9 cellular contexts compared by ENCODE assay signal in the genomic region with DNA sequence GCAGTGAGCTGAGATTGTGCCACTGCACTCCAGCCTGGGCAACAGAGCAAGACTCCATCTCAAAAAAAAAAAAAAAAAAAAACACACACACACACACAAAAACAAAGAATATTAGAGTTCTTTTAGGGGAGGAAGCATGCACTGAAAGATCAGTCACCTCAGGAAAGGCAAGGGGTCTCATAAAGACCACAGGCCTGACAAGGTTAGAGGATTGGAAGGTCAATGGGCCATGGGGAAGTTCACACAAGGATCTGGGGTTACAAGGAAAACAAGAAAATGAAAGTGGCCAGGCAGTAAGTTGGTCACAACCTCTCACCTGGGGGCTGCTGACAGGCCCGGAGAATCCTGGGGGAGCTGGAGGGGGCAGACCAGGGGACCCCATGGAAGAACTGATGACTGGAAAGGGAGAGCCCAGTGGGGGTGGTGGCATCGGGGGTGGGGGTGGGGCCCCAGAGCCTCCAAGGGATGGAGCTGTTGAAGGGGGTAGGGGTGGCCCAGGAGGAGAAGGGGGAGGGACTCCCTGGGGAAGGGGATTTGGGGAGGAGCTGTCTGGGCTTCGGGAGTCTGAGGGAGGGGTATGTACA. TPM values are rescaled to one million over a fixed set of nuclear protein-coding genes. Genes with fewer than 3 reads are reported as not detected.
A peak's percentile ranks its signal among the peaks of the same experiment; 100 is the strongest.
DNase-seq lines count a peak whose midpoint lies in the region; TF ChIP-seq lines count a peak whose summit lies in the region.
"Had no signal": no experiment of that assay in that cellular context is flagged by ENCODE, and none has a peak within 500 bp of the region (broad histone marks: within the 10 kb centered on the region; RNA-seq: fewer than 3 reads in every experiment).

No MANE protein-coding gene starts in this region.

- peak overlapping the region in 9 of 11 experiments; percentile 95 to 100 (median 97); a peak in 13 of 22 replicates for H3K27ac ChIP-seq in BLaER1 treated with 17β-estradiol and CSF1 and Interleukin-3, amounts not matched to agents 10 nM and 100 nM
- H3K27ac ChIP-seq in coronary artery (peak overlapping the region; percentile 94 to 97), neural cell (ENCODE audit: low read length) (no peak overlapping the region)

- peaks cover 31 to 58% (median 49%) of the 10 kb centered on the region in 10 experiments for H3K4me1 ChIP-seq in BLaER1 treated with 17β-estradiol and CSF1 and Interleukin-3, amounts not matched to agents 10 nM and 100 nM
- peaks cover 51% of the 10 kb centered on the region for H3K4me1 ChIP-seq in Loucy (ENCODE audit: insufficient read depth, low read length, poor library complexity, severe bottlenecking)

- TF ChIP-seq RAD21 in neural cell (conservative IDR thresholded peaks at IDR 0.05), result no peak

- H3F3A ChIP-seq in Loucy (ENCODE audit: low read depth) (0 out of 2 replicates have a peak, but pooled peaks cover 5% of the 10 kb centered on the region), neural cell (ENCODE audit: insufficient read depth, low read length, poor library complexity, severe bottlenecking) (no peaks in the 10 kb centered on the region)

- DNase-seq in coronary artery (ENCODE audit: low spot score), result peak; percentile 75
- DNase-seq in NCI-H187 treated with DMSO at 0.1 percent for 48 hours (lab: John Stamatoyannopoulos, UW), result no peak
- no peak for DNase-seq in NCI-H774 (lab: John Stamatoyannopoulos, UW)
- no peak for DNase-seq in NCI-H1930 (lab: John Stamatoyannopoulos, UW)
- no peak for DNase-seq in activated effector memory CD4-positive, alpha-beta T cell treated with anti-CD3 and anti-CD28 coated beads, Interleukin-2, amount 50 U/mL, for 16 hours
- DNase-seq: activated CD8-positive, alpha-beta memory T cell treated with anti-CD3 and anti-CD28 coated beads, Interleukin-2, amount 50 U/mL, for 48 hours had no signal

- no peaks in the 10 kb centered on the region for H3K9me3 ChIP-seq in BLaER1 treated with 17β-estradiol and CSF1 and Interleukin-3, amounts not matched to agents 10 nM and 100 nM (replicated peaks in 1 of 11)
- H3K9me3 ChIP-seq in Loucy (ENCODE audit: insufficient read depth, low read depth, low read length) (no peaks in the 10 kb centered on the region), neural cell (ENCODE audit: low read length) (no peaks in the 10 kb centered on the region)

- no peak for TF ChIP-seq EP300 in neural cell (conservative IDR thresholded peaks at IDR 0.05; ENCODE audit: poor library complexity, severe bottlenecking)

- TF ChIP-seq CTCF in Loucy (conservative IDR thresholded peaks at IDR 0.05; ENCODE audit: low read length) (no peak), coronary artery (IDR thresholded peaks at IDR 0.05) (no peak), neural cell (IDR thresholded peaks at IDR 0.05; ENCODE audit: poor library complexity, severe bottlenecking) (no peak)

- peaks cover 14 to 62% (median 35%) of the 10 kb centered on the region in 11 experiments; a peak in 18 of 22 replicates for H4K20me1 ChIP-seq in BLaER1 treated with 17β-estradiol and CSF1 and Interleukin-3, amounts not matched to agents 10 nM and 100 nM
- H4K20me1 ChIP-seq in Loucy (ENCODE audit: insufficient read depth, low read length, poor library complexity, severe bottlenecking) (peaks cover 60% of the 10 kb centered on the region), neural cell (ENCODE audit: insufficient read depth) (no peaks in the 10 kb centered on the region)

- peaks cover 54 to 65% (median 58%) of the 10 kb centered on the region in 11 experiments for H3K36me3 ChIP-seq in BLaER1 treated with 17β-estradiol and CSF1 and Interleukin-3, amounts not matched to agents 10 nM and 100 nM
- H3K36me3 ChIP-seq in Loucy (ENCODE audit: insufficient read depth, low read length) (peaks cover 45% of the 10 kb centered on the region; the same call in 1 of the 2 replicates), neural cell (ENCODE audit: insufficient read depth, low read length) (peaks cover 14% of the 10 kb centered on the region)

- peak overlapping the region; percentile 80 to 99 (median 98) for H3K4me2 ChIP-seq in BLaER1 treated with 17β-estradiol and CSF1 and Interleukin-3, amounts not matched to agents 10 nM and 100 nM
- H3K4me2 ChIP-seq in Loucy (ENCODE audit: low read depth, low read length, poor library complexity, severe bottlenecking) (peak overlapping the region; percentile 99), neural cell (ENCODE audit: low read length) (peak overlapping the region; percentile 92)

- H3K79me2 ChIP-seq in Loucy (ENCODE audit: insufficient read depth, low read length) (peaks cover 75% of the 10 kb centered on the region), neural cell (replicated peaks; ENCODE audit: insufficient read depth, low read length) (peaks cover 30% of the 10 kb centered on the region)

- H3K27me3 ChIP-seq in BLaER1 treated with 17β-estradiol and CSF1 and Interleukin-3, amounts not matched to agents 10 nM and 100 nM, result peaks cover 0 to 5% (median 2%) of the 10 kb centered on the region in 11 experiments; a peak in 12 of 22 replicates
- H3K27me3 ChIP-seq in Loucy (ENCODE audit: insufficient read depth, low read length, poor library complexity, severe bottlenecking), result no peaks in the 10 kb centered on the region
- H3K27me3 ChIP-seq in neural cell (ENCODE audit: insufficient read depth, low read depth, low read length), result no peaks in the 10 kb centered on the region

- H3K9me2 ChIP-seq in Loucy (replicated peaks; ENCODE audit: low read depth, low read length) (no peaks in the 10 kb centered on the region), neural cell (ENCODE audit: insufficient read depth, low read length) (no peaks in the 10 kb centered on the region)

- peak overlapping the region; percentile 93 to 100 (median 98) for H3K9ac ChIP-seq in BLaER1 treated with 17β-estradiol and CSF1 and Interleukin-3, amounts not matched to agents 10 nM and 100 nM
- H3K9ac ChIP-seq in Loucy (ENCODE audit: low read depth, low read length, poor library complexity, severe bottlenecking), result peak overlapping the region; percentile 87
- H3K9ac ChIP-seq in neural cell (ENCODE audit: low read length), result peak overlapping the region; percentile 96

- H2AFZ ChIP-seq in Loucy (ENCODE audit: low read length) (no peak overlapping the region), neural cell (ENCODE audit: low read depth, low read length) (no peak overlapping the region)

- peak overlapping the region; percentile 65 to 98 (median 90) for H3K4me3 ChIP-seq in BLaER1 treated with 17β-estradiol and CSF1 and Interleukin-3, amounts not matched to agents 10 nM and 100 nM
- peak overlapping the region; percentile 87 for H3K4me3 ChIP-seq in Loucy (ENCODE audit: low read length, poor library complexity, severe bottlenecking)
- H3K4me3 ChIP-seq in coronary artery, result peak overlapping the region; percentile 83
- peak overlapping the region; percentile 92 for H3K4me3 ChIP-seq in neural cell (ENCODE audit: low read length)

TF ChIP-seq in neural cell, 6 proteins besides CTCF, POLR2A, EP300 and RAD21:
- no peak for TF ChIP-seq TAF1 (IDR thresholded peaks at IDR 0.05; ENCODE audit: low read depth)

RNA-seq across cellular contexts. Expression of a gene that starts 1.5 kb away (rescaled TPM):
- 60.7 and 71.2 TPM in 2 replicates for polyA plus RNA-seq in neural cell
- polyA minus RNA-seq in neural cell, result 27.0 and 29.8 TPM in 2 replicates

RNA-seq across cellular contexts. Expression of a gene that starts 1.7 kb away (rescaled TPM):
- polyA plus RNA-seq in neural cell, result 99.8 and 120 TPM in 2 replicates
- 54.2 and 63.1 TPM in 2 replicates for polyA minus RNA-seq in neural cell

RNA-seq across cellular contexts. Expression of a gene that starts 5.5 kb away (rescaled TPM):
- polyA plus RNA-seq in neural cell, result 7.3 and 10.3 TPM in 2 replicates
- 2.2 and 3.4 TPM in 2 replicates for polyA minus RNA-seq in neural cell

RNA-seq across cellular contexts. Expression of a gene that starts 6.7 kb away (rescaled TPM):
- polyA plus RNA-seq in neural cell, result 9.8 and 20.2 TPM in 2 replicates
- polyA minus RNA-seq in neural cell, result 2.0 and 2.7 TPM in 2 replicates

RNA-seq across cellular contexts. Expression of a gene that starts 9.4 kb away (rescaled TPM):
- polyA plus RNA-seq in neural cell, result 107 and 121 TPM in 2 replicates
- polyA minus RNA-seq in neural cell, result 35.7 and 36.8 TPM in 2 replicates
